8 cellular contexts compared by ENCODE assay signal in genomic region chr7:152434511-152435383, GRCh38. TPM values are rescaled to one million over a fixed set of nuclear protein-coding genes. Genes with fewer than 3 reads are reported as not detected.
DNase-seq lines count a peak whose midpoint lies in the region; ATAC-seq and TF ChIP-seq lines count a peak whose summit lies in the region.
"Not testable (repeated sequence)": the region's sequence is repeated elsewhere in the genome, so short reads cannot be mapped to it uniquely, and the experiment has no call there.

No MANE protein-coding gene starts in this region.

- peak overlapping the region; percentile 49 for H3K9ac ChIP-seq in muscle layer of colon (ENCODE audit: low read length)

- peak overlapping the region; percentile 72 for H3K27ac ChIP-seq in muscle layer of colon (ENCODE audit: low read depth, low read length)

- H3K4me1 ChIP-seq in muscle layer of colon (ENCODE audit: insufficient read depth, low read length), result peaks cover 15% of the 10 kb centered on the region

- peak overlapping the region; percentile 64 to 79 for H3K4me3 ChIP-seq in foreskin fibroblast (ENCODE audit: low read depth in 1 of 2, low read length in 2 of 2)
- H3K4me3 ChIP-seq in muscle layer of colon (ENCODE audit: low read depth in 1 of 2, low read length in 2 of 2), result peak overlapping the region; percentile 57 to 73

- TF ChIP-seq CTCF in CD14-positive monocyte (IDR thresholded peaks at IDR 0.05); foreskin fibroblast (IDR thresholded peaks at IDR 0.05; ENCODE audit: low read depth, low read length): not testable (repeated sequence)

- ATAC-seq in GM21515 (IDR thresholded peaks at IDR 0.05; ENCODE audit: unreplicated experiment), result peak; percentile 21
- peak; percentile 3 for ATAC-seq in T-helper 17 cell

- H3K4me1 Mint-ChIP-seq in CD14-positive monocyte, result peaks cover 36% of the 10 kb centered on the region
- peaks cover 29% of the 10 kb centered on the region for H3K4me1 Mint-ChIP-seq in T-helper 17 cell
- peaks cover 40% of the 10 kb centered on the region for H3K4me1 Mint-ChIP-seq in activated naive CD8-positive, alpha-beta T cell treated with anti-CD3 and anti-CD28 coated beads for 36 hours

- peak overlapping the region; percentile 82 to 94 (median 92) for H3K27ac Mint-ChIP-seq in CD14-positive monocyte
- peak overlapping the region; percentile 92 for H3K27ac Mint-ChIP-seq in T-helper 17 cell
- peak overlapping the region; percentile 89 for H3K27ac Mint-ChIP-seq in activated naive CD8-positive, alpha-beta T cell treated with anti-CD3 and anti-CD28 coated beads for 36 hours

- not testable (repeated sequence) for H3K9me3 Mint-ChIP-seq in CD14-positive monocyte; activated naive CD8-positive, alpha-beta T cell treated with anti-CD3 and anti-CD28 coated beads for 36 hours

- H3K36me3 Mint-ChIP-seq in CD14-positive monocyte, result peaks cover 0 to 10% of the 10 kb centered on the region in 2 donors
- not testable (repeated sequence) for H3K36me3 Mint-ChIP-seq in T-helper 17 cell (ENCODE audit: low read depth); activated naive CD8-positive, alpha-beta T cell treated with anti-CD3 and anti-CD28 coated beads for 36 hours

- not testable (repeated sequence) for TF ChIP-seq RAD21 in Ishikawa (IDR thresholded peaks at IDR 0.05; ENCODE audit: low read depth)

- TF ChIP-seq EP300 in Ishikawa (IDR thresholded peaks at IDR 0.05; ENCODE audit: borderline replicate concordance), result not testable (repeated sequence)

- intact Hi-C loops in CD14-positive monocyte (cut with micrococcal nuclease), result loop anchor here in 1 of 2 donors (1.0 kb wide), 1 partner anchor 29 kb away; no protein-coding TSS in a partner anchor

- H3K4me3 Mint-ChIP-seq in CD14-positive monocyte (peak overlapping the region; percentile 92 to 94), T-helper 17 cell (peak overlapping the region; percentile 94)
- H3K4me3 Mint-ChIP-seq in activated naive CD8-positive, alpha-beta T cell treated with anti-CD3 and anti-CD28 coated beads for 36 hours, result peak overlapping the region; percentile 91

- not testable (repeated sequence) for H3K27me3 Mint-ChIP-seq in CD14-positive monocyte (ENCODE audit: low read depth in 3 of 3); T-helper 17 cell; activated naive CD8-positive, alpha-beta T cell treated with anti-CD3 and anti-CD28 coated beads for 36 hours

- H3K36me3 ChIP-seq in muscle layer of colon (ENCODE audit: insufficient read depth, low read length), result not testable (repeated sequence)

- not testable (repeated sequence) for DNase-seq in CD14-positive monocyte (ENCODE audit: low spot score)
- DNase-seq in T-helper 17 cell (peak; percentile 11 to 15 (median 11)), foreskin fibroblast (peak; percentile 21 to 63)
- DNase-seq in activated naive CD8-positive, alpha-beta T cell treated with anti-CD3 and anti-CD28 coated beads for 36 hours, result peak; percentile 47
- DNase-seq in stimulated activated CD8-positive, alpha-beta memory T cell treated with anti-CD3 and anti-CD28 coated beads, Interleukin-12 subunit alpha, Interleukin-12 subunit beta, amount 100 ng/mL, for 4 hours (ENCODE audit: low read depth), result peak; percentile 13

- not testable (repeated sequence) for H3K27me3 ChIP-seq in muscle layer of colon (ENCODE audit: control insufficient read depth in 1 of 2, insufficient read depth in 2 of 2, low read length in 2 of 2)

- H3K9me3 ChIP-seq in T-helper 17 cell (ENCODE audit: control insufficient read depth, low read length, poor library complexity, severe bottlenecking); muscle layer of colon (ENCODE audit: low read length): not testable (repeated sequence)

TF ChIP-seq in Ishikawa, 13 proteins besides CTCF, POLR2A, EP300 and RAD21:
- peak; percentile 29; the same call in 1 of the 2 replicates for TF ChIP-seq ZBTB7A (IDR thresholded peaks at IDR 0.05; ENCODE audit: low read depth)

RNA-seq across cellular contexts. Expression of gene KMT2C, which starts 1.1 kb away (rescaled TPM):
- polyA plus RNA-seq in CD14-positive monocyte, result 1 to 10 TPM; 4.5 to 7.3 TPM
- 100 to 1,000 TPM; 151 to 154 TPM for total RNA-seq in T-helper 17 cell
- 10 to 100 TPM; 34.2 to 38.2 TPM for total RNA-seq in activated naive CD8-positive, alpha-beta T cell treated with anti-CD3 and anti-CD28 coated beads for 36 hours
